22 cellular contexts compared by ENCODE assay signal in the genomic region with DNA sequence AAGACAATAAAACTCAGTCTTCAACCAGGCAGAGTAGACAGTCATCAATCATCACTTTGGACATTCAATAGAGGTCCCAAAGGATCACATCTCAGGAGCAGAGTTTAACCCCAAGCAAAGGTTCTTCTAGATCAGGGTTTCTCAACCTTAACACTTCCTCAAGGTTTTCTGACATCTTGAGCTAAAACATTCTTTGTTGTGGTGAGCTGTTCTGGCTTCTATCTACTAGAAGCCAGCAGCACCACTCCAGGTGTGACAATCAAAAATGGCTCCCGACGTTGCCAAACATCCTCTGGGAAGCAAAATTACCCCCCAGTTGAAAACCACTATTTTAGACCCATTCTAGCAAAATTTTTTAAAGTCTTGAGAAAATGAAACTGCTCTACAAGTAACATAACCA.
"Had no signal": no experiment of that assay in that cellular context is flagged by ENCODE, and none has a peak within 500 bp of the region (broad histone marks: within the 10 kb centered on the region; RNA-seq: fewer than 3 reads in every experiment).

No MANE protein-coding gene starts in this region.

- DNase-seq: activated CD4-positive, alpha-beta T cell treated with anti-CD3 and anti-CD28 coated beads for 36 hours; activated CD4-positive, CD25-positive, alpha-beta regulatory T cell; activated CD8-positive, alpha-beta T cell treated with anti-CD3 and anti-CD28 coated beads, Interleukin-2, amount 10 ng/mL, durations not matched to agents 7 days and 5 days; activated gamma-delta T cell; activated naive CD4-positive, alpha-beta T cell treated with anti-CD3 and anti-CD28 coated beads, Interleukin-2, amount 10 ng/mL, durations not matched to agents 7 days and 5 days; activated naive CD8-positive, alpha-beta T cell treated with anti-CD3 and anti-CD28 coated beads, Interleukin-2, amount 10 ng/mL, durations not matched to agents 7 days and 5 days; amniotic stem cell; brain microvascular endothelial cell; caudate nucleus; heart right ventricle; natural killer cell; occipital lobe; stimulated activated CD4-positive, alpha-beta T cell treated with anti-CD3 and anti-CD28 coated beads, Interleukin-2, amount 100 ng/mL, for 48 hours; stimulated activated naive CD8-positive, alpha-beta T cell treated with anti-CD3 and anti-CD28 coated beads, Interleukin-15, Interleukin-2, amounts not matched to agents 100 U/mL and 50 U/mL, for 24 hours; testis; transverse colon had no signal

- H3K4me1 Mint-ChIP-seq: neural progenitor cell had no signal

- H3K9me3 Mint-ChIP-seq: activated naive CD4-positive, alpha-beta T cell treated with anti-CD3 and anti-CD28 coated beads, Interleukin-2, amount 10 ng/mL, durations not matched to agents 7 days and 5 days; activated naive CD8-positive, alpha-beta T cell treated with anti-CD3 and anti-CD28 coated beads, Interleukin-2, amount 10 ng/mL, durations not matched to agents 7 days and 5 days; activated T-helper 1 cell treated with anti-CD3 and anti-CD28 coated beads, Interleukin-12 subunit alpha, Interleukin-12 subunit beta, Interleukin-2, Interleukin-4 antibody, amounts not matched to agents 30 ng/mL and 10 ng/mL and 1 ng/mL, durations not matched to agents 14 hours and 24 hours and 36 hours; natural killer cell; neural progenitor cell; T-helper 2 cell treated with Interferon-gamma antibody and Interleukin-4, amounts not matched to agents 5 μg/mL and 100 μg/mL, for 36 hours had no signal

- H3K9me3 ChIP-seq: heart right ventricle, right atrium auricular region, testis, transverse colon had no signal

- H2AFZ ChIP-seq: neural progenitor cell had no signal

- ATAC-seq: activated CD4-positive, alpha-beta T cell treated with anti-CD3 and anti-CD28 coated beads for 36 hours; activated CD8-positive, alpha-beta T cell treated with anti-CD3 and anti-CD28 coated beads, Interleukin-2, amount 10 ng/mL, durations not matched to agents 7 days and 5 days; heart right ventricle; natural killer cell; stimulated activated naive CD8-positive, alpha-beta T cell treated with anti-CD3 and anti-CD28 coated beads, Interleukin-15, Interleukin-2, amounts not matched to agents 100 U/mL and 50 U/mL, for 24 hours had no signal

- H3K4me1 ChIP-seq: neural progenitor cell, testis, transverse colon had no signal

- H3K9ac ChIP-seq: neural progenitor cell had no signal

- H3K27ac ChIP-seq: brain microvascular endothelial cell, heart right ventricle, neural progenitor cell, right atrium auricular region, testis, transverse colon had no signal

- H3K4me2 ChIP-seq: neural progenitor cell had no signal

- H3K4me3 ChIP-seq: heart right ventricle, neural progenitor cell, right atrium auricular region, testis, transverse colon had no signal

- H3K27me3 Mint-ChIP-seq: activated CD4-positive, alpha-beta T cell treated with anti-CD3 and anti-CD28 coated beads for 36 hours; activated naive CD4-positive, alpha-beta T cell treated with anti-CD3 and anti-CD28 coated beads, Interleukin-2, amount 10 ng/mL, durations not matched to agents 7 days and 5 days; activated naive CD8-positive, alpha-beta T cell treated with anti-CD3 and anti-CD28 coated beads, Interleukin-2, amount 10 ng/mL, durations not matched to agents 7 days and 5 days had no signal

- H3K27me3 ChIP-seq: brain microvascular endothelial cell, heart right ventricle, neural progenitor cell, right atrium auricular region, testis, transverse colon had no signal

- H3K36me3 ChIP-seq: brain microvascular endothelial cell had no signal

- H3K4me3 Mint-ChIP-seq: activated CD4-positive, alpha-beta T cell treated with anti-CD3 and anti-CD28 coated beads for 36 hours; activated CD8-positive, alpha-beta T cell treated with anti-CD3 and anti-CD28 coated beads, Interleukin-2, amount 10 ng/mL, durations not matched to agents 7 days and 5 days; activated naive CD4-positive, alpha-beta T cell treated with anti-CD3 and anti-CD28 coated beads, Interleukin-2, amount 10 ng/mL, durations not matched to agents 7 days and 5 days; activated naive CD8-positive, alpha-beta T cell treated with anti-CD3 and anti-CD28 coated beads, Interleukin-2, amount 10 ng/mL, durations not matched to agents 7 days and 5 days; activated T-helper 1 cell treated with anti-CD3 and anti-CD28 coated beads, Interleukin-12 subunit alpha, Interleukin-12 subunit beta, Interleukin-2, Interleukin-4 antibody, amounts not matched to agents 30 ng/mL and 10 ng/mL and 1 ng/mL, durations not matched to agents 14 hours and 24 hours and 36 hours; natural killer cell; neural progenitor cell; T-helper 2 cell treated with Interferon-gamma antibody and Interleukin-4, amounts not matched to agents 5 μg/mL and 100 μg/mL, for 36 hours had no signal

- H3K27ac Mint-ChIP-seq: activated CD4-positive, alpha-beta T cell treated with anti-CD3 and anti-CD28 coated beads for 36 hours; activated CD8-positive, alpha-beta T cell treated with anti-CD3 and anti-CD28 coated beads, Interleukin-2, amount 10 ng/mL, durations not matched to agents 7 days and 5 days; activated naive CD8-positive, alpha-beta T cell treated with anti-CD3 and anti-CD28 coated beads, Interleukin-2, amount 10 ng/mL, durations not matched to agents 7 days and 5 days; activated T-helper 1 cell treated with anti-CD3 and anti-CD28 coated beads, Interleukin-12 subunit alpha, Interleukin-12 subunit beta, Interleukin-2, Interleukin-4 antibody, amounts not matched to agents 30 ng/mL and 10 ng/mL and 1 ng/mL, durations not matched to agents 14 hours and 24 hours and 36 hours; neural progenitor cell; T-helper 2 cell treated with Interferon-gamma antibody and Interleukin-4, amounts not matched to agents 5 μg/mL and 100 μg/mL, for 36 hours had no signal

- FAIRE-seq: endothelial cell of umbilical vein, urothelium cell line had no signal
